ENCODE assay signal across 11 cellular contexts in the genomic region with DNA sequence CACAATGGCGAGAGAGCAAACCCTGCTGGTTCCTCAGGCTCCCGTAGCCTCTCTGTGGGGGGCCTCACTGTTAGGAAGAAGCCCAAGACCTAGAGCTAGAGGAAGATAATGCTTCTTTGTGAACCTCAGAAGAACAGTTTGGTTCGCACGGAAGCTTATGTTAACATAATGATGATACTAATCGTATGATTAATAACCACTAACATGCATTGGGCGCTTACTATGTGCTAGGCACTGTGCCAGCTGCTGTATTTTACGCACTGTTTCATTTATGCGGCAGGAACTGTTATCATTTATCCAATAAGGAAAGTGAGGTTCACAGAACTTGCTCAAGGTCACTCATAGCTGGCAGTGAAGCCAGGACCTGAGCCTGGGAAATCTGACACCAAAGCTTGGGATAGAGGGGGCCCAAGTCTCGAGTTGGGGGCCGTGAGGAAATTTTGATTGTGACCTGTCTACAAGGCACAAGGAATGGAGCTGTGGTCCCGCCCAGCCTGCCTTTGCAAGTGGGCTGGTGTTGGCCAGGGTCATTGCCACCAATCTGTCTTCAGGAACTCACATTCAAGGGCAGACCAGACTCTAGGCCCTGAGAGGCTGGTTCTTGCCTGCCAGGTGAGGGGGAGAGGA. TPM values are rescaled to one million over a fixed set of nuclear protein-coding genes. Genes with fewer than 3 reads are reported as not detected.
DNase-seq lines count a peak whose midpoint lies in the region; ATAC-seq and TF ChIP-seq lines count a peak whose summit lies in the region.
"Had no signal": no experiment of that assay in that cellular context is flagged by ENCODE, and none has a peak within 500 bp of the region (broad histone marks: within the 10 kb centered on the region; RNA-seq: fewer than 3 reads in every experiment).

No MANE protein-coding gene starts in this region.

- peak overlapping the region in 1 of 3 donors; percentile 45 for H3K9ac ChIP-seq in skeletal muscle tissue (ENCODE audit: low read depth in 1 of 3, low read length in 3 of 3)

- DNase-seq in DMS 273 (lab: John Stamatoyannopoulos, UW; ENCODE audit: unreplicated experiment) (peak; percentile 46), DMS 273 treated with DMSO at 0.1 percent for 48 hours (lab: John Stamatoyannopoulos, UW) (no peak), fibroblast of peridontal ligament (ENCODE audit: extremely low read depth) (peak; percentile 84), NK-92 (lab: John Stamatoyannopoulos, UW; ENCODE audit: unreplicated experiment) (no peak), mucosa of gallbladder (ENCODE audit: low spot score) (no peak)
- no peak for DNase-seq in stimulated activated naive CD8-positive, alpha-beta T cell treated with anti-CD3 and anti-CD28 coated beads, Interleukin-15, Interleukin-2, amounts not matched to agents 100 U/mL and 50 U/mL, for 24 hours
- DNase-seq: NCI-H1048 had no signal

- H3K9me3 ChIP-seq in skeletal muscle tissue (ENCODE audit: control insufficient read depth in 3 of 3, low read length in 3 of 3) = no peaks in the 10 kb centered on the region

- H3K4me3 ChIP-seq in skeletal muscle tissue (ENCODE audit: low read length in 3 of 3) = no peak overlapping the region

- no peaks in the 10 kb centered on the region for H3K36me3 ChIP-seq in skeletal muscle tissue (ENCODE audit: control insufficient read depth in 3 of 3, insufficient read depth in 3 of 3, low read length in 3 of 3)

- no peaks in the 10 kb centered on the region for H3K27me3 ChIP-seq in skeletal muscle tissue (ENCODE audit: control insufficient read depth in 3 of 3, insufficient read depth in 3 of 3, low read length in 3 of 3)

- peak overlapping the region; percentile 7 for H3K27ac ChIP-seq in skeletal muscle tissue (ENCODE audit: low read depth, low read length)
- H3K27ac ChIP-seq: 22Rv1 had no signal

- peak; percentile 13 for ATAC-seq in SK-N-SH treated with all-trans-retinoic acid at 6 μM for 48 hours
- ATAC-seq in stimulated activated naive CD8-positive, alpha-beta T cell treated with anti-CD3 and anti-CD28 coated beads, Interleukin-15, Interleukin-2, amounts not matched to agents 100 U/mL and 50 U/mL, for 24 hours = no peak

- H3K4me1 ChIP-seq in skeletal muscle tissue (ENCODE audit: control insufficient read depth in 3 of 3, insufficient read depth in 3 of 3, low read length in 3 of 3) = peaks cover 57 to 70% (median 68%) of the 10 kb centered on the region in 3 donors

TF ChIP-seq in SK-N-SH treated with all-trans-retinoic acid at 6 μM for 48 hours, 23 proteins besides CTCF, POLR2A, EP300 and RAD21:
- no peak for TF ChIP-seq ARNTL (CRISPR knock-in tag; IDR thresholded peaks at IDR 0.05; ENCODE audit: borderline replicate concordance, low read depth)
- no peak for TF ChIP-seq ZNF565 (CRISPR knock-in tag; conservative IDR thresholded peaks at IDR 0.05; ENCODE audit: low read depth)
- no peak for TF ChIP-seq OSR1 (CRISPR knock-in tag; IDR thresholded peaks at IDR 0.05)
- TF ChIP-seq ZFP3 (CRISPR knock-in tag; IDR thresholded peaks at IDR 0.05) = peak; percentile 42; the same call in 1 of the 2 replicates
- TF ChIP-seq TCF4 (CRISPR knock-in tag; IDR thresholded peaks at IDR 0.05; ENCODE audit: borderline replicate concordance) = no peak

RNA-seq across cellular contexts. Expression of a gene that starts 6.8 kb away (rescaled TPM):
- total RNA-seq in skeletal muscle tissue (0.52 TPM), mucosa of gallbladder (4.3 TPM)

RNA-seq across cellular contexts. Expression of a gene that starts 9.2 kb away (rescaled TPM):
- total RNA-seq in skeletal muscle tissue = 8.9 TPM
- 14.7 TPM for total RNA-seq in mucosa of gallbladder
- total RNA-seq: activated CD8-positive, alpha-beta memory T cell treated with anti-CD3 and anti-CD28 coated beads for 36 hours had no signal

RNA-seq across cellular contexts. Expression of a gene that starts 39.0 kb away (rescaled TPM):
- 2.6 TPM for total RNA-seq in skeletal muscle tissue
- 2.4 TPM for total RNA-seq in mucosa of gallbladder
- total RNA-seq: activated CD8-positive, alpha-beta memory T cell treated with anti-CD3 and anti-CD28 coated beads for 36 hours had no signal

RNA-seq across cellular contexts. Expression of a gene that starts 45.4 kb away (rescaled TPM):
- 3.7 TPM for total RNA-seq in skeletal muscle tissue
- 48.8 TPM for total RNA-seq in mucosa of gallbladder

Comparison
In these comparisons a context has a peak if more than half of its experiments do, and no peak if none do; other contexts are left out.
1. DNase-seq: peak in DMS 273 (single experiment) and fibroblast of peridontal ligament (single experiment); none in DMS 273 treated with DMSO at 0.1 percent for 48 hours (single experiment), NK-92 (single experiment), stimulated activated naive CD8-positive, alpha-beta T cell treated with anti-CD3 and anti-CD28 coated beads, Interleukin-15, Interleukin-2, amounts not matched to agents 100 U/mL and 50 U/mL, for 24 hours (single experiment) and mucosa of gallbladder (single experiment).